ENCODE assay signal across 20 cellular contexts in genomic region chr20:39627765-39628164, GRCh38.
DNase-seq lines count a peak whose midpoint lies in the region; ATAC-seq, FAIRE-seq and TF ChIP-seq lines count a peak whose summit lies in the region.
"Had no signal": no experiment of that assay in that cellular context is flagged by ENCODE, and none has a peak within 500 bp of the region (broad histone marks: within the 10 kb centered on the region; RNA-seq: fewer than 3 reads in every experiment).

No MANE protein-coding gene starts in this region.

- no peak overlapping the region for H3K4me3 ChIP-seq in heart left ventricle
- no peak overlapping the region for H3K4me3 ChIP-seq in bronchial epithelial cell (ENCODE audit: low read depth, low read length)
- H3K4me3 ChIP-seq in fibroblast of mammary gland (ENCODE audit: control insufficient read depth, low read depth, low read length), result no peak overlapping the region
- no peak overlapping the region for H3K4me3 ChIP-seq in effector memory CD4-positive, alpha-beta T cell (ENCODE audit: insufficient read depth, low read depth, low read length, poor library complexity, severe bottlenecking)
- H3K4me3 ChIP-seq: HAP-1 had no signal

- H3K36me3 ChIP-seq in heart left ventricle (no peaks in the 10 kb centered on the region), bronchial epithelial cell (ENCODE audit: control insufficient read depth, insufficient read depth, low read length) (no peaks in the 10 kb centered on the region)
- no peaks in the 10 kb centered on the region for H3K36me3 ChIP-seq in effector memory CD4-positive, alpha-beta T cell (ENCODE audit: control insufficient read depth, insufficient read depth, low read length)
- H3K36me3 ChIP-seq: BE2C, HAP-1 had no signal

- H3K27me3 ChIP-seq in heart left ventricle (peaks cover 0 to 10% (median 0%) of the 10 kb centered on the region in 9 donors), bronchial epithelial cell (ENCODE audit: control insufficient read depth, insufficient read depth, low read length) (no peaks in the 10 kb centered on the region)
- H3K27me3 ChIP-seq in effector memory CD4-positive, alpha-beta T cell (replicated peaks; ENCODE audit: control insufficient read depth, insufficient read depth, low read length, poor library complexity, severe bottlenecking), result no peaks in the 10 kb centered on the region
- H3K27me3 ChIP-seq: BE2C had no signal

- no peak overlapping the region for H3K27ac ChIP-seq in heart left ventricle
- H3K27ac ChIP-seq in effector memory CD4-positive, alpha-beta T cell (ENCODE audit: insufficient read depth, low read length, poor library complexity, severe bottlenecking), result no peak overlapping the region

- no peaks in the 10 kb centered on the region for H3K4me1 ChIP-seq in heart left ventricle
- no peaks in the 10 kb centered on the region for H3K4me1 ChIP-seq in effector memory CD4-positive, alpha-beta T cell (ENCODE audit: control insufficient read depth, insufficient read depth, low read length, poor library complexity, severe bottlenecking)
- H3K4me1 ChIP-seq: HAP-1 had no signal

- TF ChIP-seq CTCF in heart left ventricle (IDR thresholded peaks at IDR 0.05) (no peak), bronchial epithelial cell (IDR thresholded peaks at IDR 0.05; ENCODE audit: insufficient read depth, low read length, severe bottlenecking) (no peak), fibroblast of mammary gland (conservative IDR thresholded peaks at IDR 0.05; ENCODE audit: control insufficient read depth, insufficient read depth, low read depth, low read length) (no peak)

- DNase-seq in left ventricle myocardium superior (no peak), heart left ventricle (no peak), bronchial epithelial cell (ENCODE audit: low read depth) (peak; percentile 56), fibroblast of mammary gland (ENCODE audit: low read depth) (peak; percentile 63), NK-92 (lab: John Stamatoyannopoulos, UW; ENCODE audit: unreplicated experiment) (no peak), nucleus accumbens (lab: John Stamatoyannopoulos, UW) (no peak)
- DNase-seq in effector memory CD4-positive, alpha-beta T cell, result no peak
- DNase-seq: ACHN; BE2C; C1 segment of cervical spinal cord; CD4-positive, CD25-positive, alpha-beta regulatory T cell; CD8-positive, alpha-beta memory T cell; COR-L47; DMS 273 treated with DMSO at 0.1 percent for 48 hours; DMS53 had no signal

- 75 to 91% (median 80%) methylated on average over 1 of the region's 1 CpG for WGBS in heart left ventricle, 4 donors

- ATAC-seq in left ventricle myocardium superior (peak; percentile 60), heart left ventricle (no peak)

- intact Hi-C loops in left ventricle myocardium superior (cut with micrococcal nuclease), result no loop called here
- intact Hi-C loops in heart left ventricle (cut with DNase I), result no loop called here

- H3K9me3 ChIP-seq in heart left ventricle, result no peaks in the 10 kb centered on the region
- H3K9me3 ChIP-seq in effector memory CD4-positive, alpha-beta T cell (ENCODE audit: control insufficient read depth, low read length), result no peaks in the 10 kb centered on the region
- H3K9me3 ChIP-seq: BE2C, HAP-1 had no signal

- TF ChIP-seq POLR2A in heart left ventricle (IDR thresholded peaks at IDR 0.05), result no peak

- no peak for FAIRE-seq in bronchial epithelial cell (lab: Jason Lieb, UNC)
- FAIRE-seq: A204.1, G401.6, GM12891, GM19239 had no signal

Comparison
In these comparisons a context has a peak if more than half of its experiments do, and no peak if none do; other contexts are left out.
1. DNase-seq: peak in bronchial epithelial cell (single experiment) and fibroblast of mammary gland (single experiment); none in left ventricle myocardium superior (single experiment), heart left ventricle (0 of 5), NK-92 (single experiment), nucleus accumbens (0 of 56) and effector memory CD4-positive, alpha-beta T cell (0 of 3).